ENCODE assay signal across 25 cellular contexts in the genomic region with DNA sequence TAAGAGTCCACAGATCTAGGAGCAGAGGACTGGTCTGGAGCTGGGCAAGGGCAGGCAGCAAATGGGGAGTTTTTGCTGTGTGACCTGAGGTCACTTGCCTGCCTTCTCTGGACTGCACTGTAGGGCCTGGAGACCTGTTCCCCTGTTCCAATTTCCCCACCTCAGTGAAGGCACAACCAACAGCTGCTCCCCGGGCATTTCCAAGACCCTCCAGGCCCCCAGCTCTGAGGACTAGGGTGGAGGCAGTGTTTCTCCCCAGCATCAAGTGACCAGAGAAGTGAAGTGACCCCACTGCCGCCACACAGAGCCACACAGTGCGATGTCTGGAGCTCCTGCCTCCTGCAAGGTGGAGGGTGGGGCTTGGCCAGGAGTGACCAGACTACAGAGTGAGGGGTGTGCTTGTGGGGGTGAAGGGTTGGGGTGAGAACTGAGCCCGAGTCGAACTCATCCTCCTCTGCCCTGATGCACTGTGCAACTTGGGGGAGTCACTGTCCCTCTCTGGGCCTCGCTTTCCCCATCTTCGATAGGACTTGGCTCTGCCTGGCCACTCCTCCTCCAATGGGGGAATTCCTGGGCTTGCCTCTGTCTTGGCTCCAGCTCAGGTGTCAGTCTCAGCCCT. TPM values are rescaled to one million over a fixed set of nuclear protein-coding genes. Genes with fewer than 3 reads are reported as not detected.
A peak's percentile ranks its signal among the peaks of the same experiment; 100 is the strongest.
DNase-seq lines count a peak whose midpoint lies in the region; ATAC-seq, FAIRE-seq and TF ChIP-seq lines count a peak whose summit lies in the region.
"Had no signal": no experiment of that assay in that cellular context is flagged by ENCODE, and none has a peak within 500 bp of the region (broad histone marks: within the 10 kb centered on the region; RNA-seq: fewer than 3 reads in every experiment).

No MANE protein-coding gene starts in this region.

- no peak for TF ChIP-seq POLR2A in H1 (IDR thresholded peaks at IDR 0.05; ENCODE audit: control extremely low read depth in 1 of 2, low read depth in 2 of 2, low read length in 2 of 2)

- H3K4me2 ChIP-seq in H1 (ENCODE audit: insufficient read depth in 1 of 2, low read depth in 2 of 2, low read length in 2 of 2), result no peak overlapping the region
- H3K4me2 ChIP-seq: SK-N-SH had no signal

- H3K23me2 ChIP-seq in H1 (ENCODE audit: low read depth, low read length), result peaks cover 2% of the 10 kb centered on the region; the same call in 1 of the 2 replicates

- H4K8ac ChIP-seq in H1 (ENCODE audit: extremely low read depth, insufficient read depth, low read length), result no peak overlapping the region; the same call in 1 of the 2 replicates

- H3K56ac ChIP-seq in H1 (replicated peaks; ENCODE audit: insufficient read length, low read depth, low read length), result no peak overlapping the region

- H2BK20ac ChIP-seq in H1 (ENCODE audit: low read length), result no peak overlapping the region

- no peak overlapping the region; a peak in 1 of 7 replicates for H3K9ac ChIP-seq in H1 (replicated peaks in 1 of 4; ENCODE audit: extremely low read depth in 1 of 4, low read depth in 3 of 4, low read length in 3 of 4)
- H3K9ac ChIP-seq: parathyroid adenoma, SK-N-SH had no signal

- no peaks in the 10 kb centered on the region for H3K36me3 ChIP-seq in H1 (ENCODE audit: control insufficient read depth in 2 of 4, insufficient read depth in 4 of 4, low read length in 3 of 4)
- H3K36me3 ChIP-seq in psoas muscle (ENCODE audit: insufficient read depth in 1 of 2, low read depth in 1 of 2), result peaks cover 0 to 8% of the 10 kb centered on the region in 2 donors
- H3K36me3 ChIP-seq: lower lobe of right lung, tibial artery had no signal

- peaks cover 0 to 8% (median 3%) of the 10 kb centered on the region in 4 experiments; a peak in 3 of 7 replicates for H3K4me1 ChIP-seq in H1 (replicated peaks in 1 of 4; ENCODE audit: control insufficient read depth in 3 of 4, insufficient read depth in 4 of 4, low read length in 3 of 4)
- H3K4me1 ChIP-seq in psoas muscle, result peaks cover 69% of the 10 kb centered on the region
- H3K4me1 ChIP-seq: parathyroid adenoma had no signal

- H3K4me3 ChIP-seq in H1 (ENCODE audit: extremely low read depth in 1 of 4, insufficient read depth in 2 of 4, low read depth in 3 of 4, low read length in 4 of 4) (no peak overlapping the region), psoas muscle (no peak overlapping the region)
- H3K4me3 ChIP-seq: body of pancreas, lower lobe of right lung, tibial artery had no signal

- H2AFZ ChIP-seq in H1 (ENCODE audit: low read length), result no peak overlapping the region
- H2AFZ ChIP-seq: parathyroid adenoma had no signal

- no peak overlapping the region for H3K23ac ChIP-seq in H1 (ENCODE audit: insufficient read length)

- 90% methylated on average over 7 of the region's 7 CpGs; no CpG with 5 or more reads in 1 of the 2 experiments for WGBS in H1 (ENCODE audit: extremely low coverage in 1 of 2, insufficient coverage in 1 of 2, insufficient read length in 1 of 2, insufficient replicate concordance in 2 of 2, low coverage in 1 of 2, low lambda C conversion rate in 2 of 2, missing lambda C conversion rate in 1 of 2), 2 experiments
- 53 to 63% (median 58%) methylated on average over 7 of the region's 7 CpGs for WGBS in psoas muscle, 3 donors

- H2BK12ac ChIP-seq in H1 (ENCODE audit: low read depth, low read length), result 0 out of 2 replicates have a peak overlapping the region, but pooled peaks have one; percentile 2

- ATAC-seq in psoas muscle, result no peak
- ATAC-seq in GM18870 (IDR thresholded peaks at IDR 0.05; ENCODE audit: unreplicated experiment), result no peak
- ATAC-seq: activated CD8-positive, alpha-beta T cell treated with anti-CD3 and anti-CD28 coated beads, Interleukin-2, amount 10 ng/mL, durations not matched to agents 7 days and 5 days; stimulated activated naive CD8-positive, alpha-beta T cell treated with anti-CD3 and anti-CD28 coated beads, Interleukin-15, Interleukin-2, amounts not matched to agents 100 U/mL and 50 U/mL, for 24 hours had no signal

- H3K79me2 ChIP-seq in H1 (ENCODE audit: control insufficient read depth in 1 of 2, insufficient read depth in 2 of 2, low read length in 2 of 2), result no peaks in the 10 kb centered on the region
- H3K79me2 ChIP-seq: parathyroid adenoma had no signal

- no peak overlapping the region for H3K4ac ChIP-seq in H1 (replicated peaks; ENCODE audit: insufficient read length, low read depth, low read length)

- POLR2A ChIA-PET in H1 (lab: Charles Lee; ENCODE audit: partially characterized antibody), result no interaction called here

- H3K27me3 ChIP-seq in H1 (replicated peaks in 1 of 4; ENCODE audit: control insufficient read depth in 3 of 4, extremely low read depth in 1 of 4, insufficient read depth in 3 of 4, low read length in 3 of 4) (no peaks in the 10 kb centered on the region), psoas muscle (ENCODE audit: insufficient read depth in 3 of 3, low read length in 2 of 3) (no peaks in the 10 kb centered on the region)
- H3K27me3 ChIP-seq: body of pancreas, tibial artery had no signal

- peak; percentile 34 for DNase-seq in activated effector memory CD4-positive, alpha-beta T cell treated with anti-CD3 and anti-CD28 coated beads, Interleukin-2, amount 50 U/mL, for 16 hours
- no peak for DNase-seq in activated effector memory CD4-positive, alpha-beta T cell treated with Interleukin-2 at 50 U/mL for 16 hours
- DNase-seq in M059J (ENCODE audit: low read depth), result peak; percentile 25
- no peak for DNase-seq in H1 (ENCODE audit: low read depth in 1 of 2, low spot score in 2 of 2)
- DNase-seq in psoas muscle, result no peak
- DNase-seq in iPS-NIHi7 (ENCODE audit: extremely low spot score), result no peak
- no peak for DNase-seq in T1000 (lab: John Stamatoyannopoulos, UW)
- DNase-seq: activated CD4-positive, CD25-positive, alpha-beta regulatory T cell treated with anti-CD3 and anti-CD28 coated beads, Interleukin-2, amount 50 U/mL, for 72 hours; activated CD8-positive, alpha-beta T cell treated with anti-CD3 and anti-CD28 coated beads, Interleukin-2, amount 10 ng/mL, durations not matched to agents 7 days and 5 days; CD4-positive, CD25-positive, alpha-beta regulatory T cell; DMS 273 treated with DMSO at 0.1 percent for 48 hours; lower lobe of right lung; NCI-H1092 treated with DMSO at 0.1 percent for 48 hours; NCI-H187 treated with DMSO at 0.1 percent for 48 hours; NCI-H69; nephron progenitor cell; RPMI8226; SK-N-SH; stimulated activated naive CD8-positive, alpha-beta T cell treated with anti-CD3 and anti-CD28 coated beads, Interleukin-15, Interleukin-2, amounts not matched to agents 100 U/mL and 50 U/mL, for 24 hours had no signal

- TF ChIP-seq EP300 in H1 (IDR thresholded peaks at IDR 0.05; ENCODE audit: borderline replicate concordance in 1 of 2, low read depth in 2 of 2, low read length in 2 of 2), result no peak

- H4K20me1 ChIP-seq in H1 (replicated peaks in 1 of 2; ENCODE audit: control insufficient read depth in 1 of 2, insufficient read depth in 2 of 2, low read length in 2 of 2), result no peaks in the 10 kb centered on the region

- no peak overlapping the region for H4K5ac ChIP-seq in H1 (ENCODE audit: insufficient read length, low read depth, low read length)

- H2BK15ac ChIP-seq in H1 (ENCODE audit: low read length), result peak overlapping the region; percentile 25; the same call in 1 of the 2 replicates

- no peak overlapping the region for H3K27ac ChIP-seq in H1 (ENCODE audit: low read depth, low read length)
- H3K27ac ChIP-seq in psoas muscle, result peak overlapping the region; percentile 90
- H3K27ac ChIP-seq: lower lobe of right lung, parathyroid adenoma had no signal

- CTCF ChIA-PET in H1 (lab: Charles Lee; ENCODE audit: partially characterized antibody), result interaction anchor here (0.9 to 21.6 kb wide), 15 partner anchors 9 to 457 kb away, joined by 3 to 451 read pairs (median 6); partner anchors contain the start of genes P2RY2 and P2RY6

- intact Hi-C loops in psoas muscle (cut with DNase I), result loop anchor here (2.0 to 5.0 kb wide), 4 partner anchors 32 to 407 kb away; no protein-coding TSS in a partner anchor

- TF ChIP-seq RAD21 in H1 (IDR thresholded peaks at IDR 0.05 in 1 of 2, conservative IDR thresholded peaks at IDR 0.05 in 1 of 2; ENCODE audit: low read depth in 2 of 2, low read length in 2 of 2), result no peak

- FAIRE-seq in H1 (lab: Jason Lieb, UNC), result no peak
- FAIRE-seq: GM12891 had no signal

- H3K79me1 ChIP-seq in H1 (ENCODE audit: low read depth, low read length), result no peaks in the 10 kb centered on the region

- H2BK5ac ChIP-seq in H1 (ENCODE audit: low read depth, low read length), result no peak overlapping the region

- TF ChIP-seq CTCF in H1 (IDR thresholded peaks at IDR 0.05; ENCODE audit: control extremely low read depth in 1 of 3, insufficient read depth in 1 of 3, low read depth in 1 of 3, low read length in 3 of 3) (no peak), psoas muscle (IDR thresholded peaks at IDR 0.05) (no peak)

- H3K9me3 ChIP-seq in H1 (ENCODE audit: insufficient read depth in 2 of 2, low read depth in 1 of 2, low read length in 1 of 2) (no peaks in the 10 kb centered on the region), psoas muscle (no peaks in the 10 kb centered on the region)
- H3K9me3 ChIP-seq: body of pancreas, lower lobe of right lung, SK-N-SH, tibial artery had no signal

- no peak overlapping the region for H3K14ac ChIP-seq in H1 (ENCODE audit: insufficient read length)

- no peak overlapping the region; the same call in 1 of the 2 replicates for H3K18ac ChIP-seq in H1 (ENCODE audit: extremely low read depth, low read length)

- no peak overlapping the region for H4K91ac ChIP-seq in H1 (replicated peaks; ENCODE audit: insufficient read length, low read length)

- H2AK5ac ChIP-seq in H1 (ENCODE audit: low read depth, low read length), result no peak overlapping the region

- H2BK120ac ChIP-seq in H1 (replicated peaks; ENCODE audit: low read depth, low read length), result no peak overlapping the region

RNA-seq across cellular contexts. Expression of gene P2RY2, which starts 21.6 kb away (rescaled TPM):
- total RNA-seq in M059J (2014; rRNA removed; shearing (Covaris generic)), result 0.30 and 0.84 TPM in 2 replicates
- total RNA-seq in H1 (2021; fragmentation: NEBNext Ultra II Directional; extraction: Animal tissue kit (Norgen Biotek cat#: 25700)), result 1.0 and 1.2 TPM in 2 replicates
- polyA plus RNA-seq in H1 (2011; rRNA removed) (1.5 and 2.6 TPM in 2 replicates), psoas muscle (10 to 100 TPM; 43.8 to 50.9 (median 44.9) TPM)
- 1.4 TPM for polyA plus RNA-seq in H1 (2011; cell fraction: cytosol; rRNA removed)
- 1.6 TPM for polyA plus RNA-seq in H1 (2011; cell fraction: nucleus; rRNA removed)
- polyA plus RNA-seq in H1 (2012, experiment 1 of 2), result 0.21 to 0.75 TPM (median 0.57 TPM) in 4 replicates
- polyA plus RNA-seq in H1 (2012, experiment 2 of 2), result 0.63 TPM
- 0.93 TPM for polyA plus RNA-seq in H1 (2013, experiment 1 of 2)
- 0.85 TPM for polyA plus RNA-seq in H1 (2013, experiment 2 of 2)
- polyA minus RNA-seq in H1 (2011; rRNA and poly(A)+ RNA removed), result 1.4 and 1.5 TPM in 2 replicates
- polyA minus RNA-seq in H1 (2011; cell fraction: cytosol; rRNA and poly(A)+ RNA removed), result 0.66 TPM
- 2.7 TPM for polyA minus RNA-seq in H1 (2011; cell fraction: nucleus; rRNA and poly(A)+ RNA removed)
- total RNA-seq in psoas muscle, result 10 to 100 TPM; 18.7 to 90.9 (median 43.8) TPM
- total RNA-seq: activated CD8-positive, alpha-beta T cell treated with anti-CD3 and anti-CD28 coated beads, Interleukin-2, amount 10 ng/mL, durations not matched to agents 7 days and 5 days; activated T-helper 2 cell treated with anti-CD3 and anti-CD28 coated beads, Interferon-gamma antibody, Interleukin-2, Interleukin-4, amounts not matched to agents 10 μg/mL and 5 μg/mL and 100 μg/mL, durations not matched to agents 14 hours and 24 hours and 36 hours; CD4-positive, CD25-positive, alpha-beta regulatory T cell had no signal
- polyA plus RNA-seq: CD4-positive, CD25-positive, alpha-beta regulatory T cell had no signal

RNA-seq across cellular contexts. Expression of gene P2RY6, which starts 32.5 kb away (rescaled TPM):
- total RNA-seq in M059J (2014; rRNA removed; shearing (Covaris generic)), result 3.3 and 5.6 TPM in 2 replicates
- total RNA-seq in H1 (2021; fragmentation: NEBNext Ultra II Directional; extraction: Animal tissue kit (Norgen Biotek cat#: 25700)), result not detected in 2 replicates
- polyA plus RNA-seq in H1 (2011; rRNA removed) (0.15 and 0.20 TPM in 2 replicates), psoas muscle (1 to 10 TPM in 2 of 3 donors, under 1 TPM in 1; 0.59 to 1.6 (median 1.2) TPM)
- 0.26 TPM for polyA plus RNA-seq in H1 (2011; cell fraction: cytosol; rRNA removed)
- 0.13 TPM for polyA plus RNA-seq in H1 (2011; cell fraction: nucleus; rRNA removed)
- polyA plus RNA-seq in H1 (2012, experiment 1 of 2), result 0.09 to 0.11 TPM in 2 of 4 replicates, not detected in the others
- not detected for polyA plus RNA-seq in H1 (2012, experiment 2 of 2)
- polyA plus RNA-seq in H1 (2013, experiment 1 of 2), result 0.18 TPM
- 0.07 TPM for polyA plus RNA-seq in H1 (2013, experiment 2 of 2)
- polyA minus RNA-seq in H1 (2011; rRNA and poly(A)+ RNA removed), result 0.17 and 0.32 TPM in 2 replicates
- not detected for polyA minus RNA-seq in H1 (2011; cell fraction: cytosol; rRNA and poly(A)+ RNA removed)
- not detected for polyA minus RNA-seq in H1 (2011; cell fraction: nucleus; rRNA and poly(A)+ RNA removed)
- total RNA-seq in psoas muscle, result 1 to 10 TPM in 3 of 4 donors, under 1 TPM in 1; 0.96 to 2.5 (median 1.5) TPM
- total RNA-seq: activated CD8-positive, alpha-beta T cell treated with anti-CD3 and anti-CD28 coated beads, Interleukin-2, amount 10 ng/mL, durations not matched to agents 7 days and 5 days; activated T-helper 2 cell treated with anti-CD3 and anti-CD28 coated beads, Interferon-gamma antibody, Interleukin-2, Interleukin-4, amounts not matched to agents 10 μg/mL and 5 μg/mL and 100 μg/mL, durations not matched to agents 14 hours and 24 hours and 36 hours; body of pancreas; CD4-positive, CD25-positive, alpha-beta regulatory T cell had no signal
- polyA plus RNA-seq: CD4-positive, CD25-positive, alpha-beta regulatory T cell had no signal

Comparison
In these comparisons a context has a peak if more than half of its experiments do, and no peak if none do; other contexts are left out.
1. DNase-seq: peak in activated effector memory CD4-positive, alpha-beta T cell treated with anti-CD3 and anti-CD28 coated beads, Interleukin-2, amount 50 U/mL, for 16 hours (single experiment) and M059J (single experiment); none in activated effector memory CD4-positive, alpha-beta T cell treated with Interleukin-2 at 50 U/mL for 16 hours (single experiment), H1 (0 of 2), psoas muscle (0 of 2), iPS-NIHi7 (single experiment) and T1000 (single experiment).